ENCODE assay signal across 2 cellular contexts in genomic region chr10:62818426-62819011, GRCh38.
TF ChIP-seq lines count a peak whose summit lies in the region.

No MANE protein-coding gene starts in this region.

TF ChIP-seq in GM12878, 131 proteins besides CTCF, POLR2A, EP300 and RAD21 (continues in another document):
- TF ChIP-seq ZNF24 (IDR thresholded peaks at IDR 0.05) (0 out of 2 replicates have a peak, but pooled peaks have one; percentile 26), POU2F2 (IDR thresholded peaks at IDR 0.05; ENCODE audit: borderline replicate concordance, low read depth, low read length) (peak; percentile 94; the same call in 2 of the 3 replicates), ZNF687 (IDR thresholded peaks at IDR 0.05) (peak; percentile 83), EGR1 (IDR thresholded peaks at IDR 0.05; ENCODE audit: borderline replicate concordance in 1 of 2, low read depth in 2 of 2, low read length in 2 of 2) (peak in 1 of 2 experiments; percentile 81; a peak in 2 of 3 replicates), LARP7 (IDR thresholded peaks at IDR 0.05) (peak; percentile 51), MAX (IDR thresholded peaks at IDR 0.05; ENCODE audit: low read depth, low read length) (peak; percentile 82; the same call in 1 of the 2 replicates), DPF2 (IDR thresholded peaks at IDR 0.05) (peak; percentile 58; the same call in 1 of the 2 replicates), GABPA (IDR thresholded peaks at IDR 0.05; ENCODE audit: low read depth) (no peak), YY1 (IDR thresholded peaks at IDR 0.05; ENCODE audit: low read depth, low read length) (0 out of 2 replicates have a peak, but pooled peaks have one; percentile 2), ASH2L (IDR thresholded peaks at IDR 0.05; ENCODE audit: borderline replicate concordance, low read depth) (no peak), RB1 (IDR thresholded peaks at IDR 0.05; ENCODE audit: borderline replicate concordance) (peak; percentile 39; the same call in 1 of the 2 replicates), HDAC6 (IDR thresholded peaks at IDR 0.05; ENCODE audit: unreplicated experiment) (peak; percentile 35), PAX5 (IDR thresholded peaks at IDR 0.05; ENCODE audit: borderline replicate concordance, low read depth, low read length) (no peak), RBBP5 (conservative IDR thresholded peaks at IDR 0.05) (no peak), ZNF217 (IDR thresholded peaks at IDR 0.05) (peak; percentile 40; the same call in 1 of the 2 replicates), CREM (IDR thresholded peaks at IDR 0.05; ENCODE audit: low read depth) (0 out of 2 replicates have a peak, but pooled peaks have one; percentile 15), GATAD2B (conservative IDR thresholded peaks at IDR 0.05; ENCODE audit: low read depth) (peak; percentile 60; the same call in 1 of the 2 replicates), HDAC2 (IDR thresholded peaks at IDR 0.05) (0 out of 2 replicates have a peak, but pooled peaks have one; percentile 72), TCF12 (IDR thresholded peaks at IDR 0.05; ENCODE audit: low read depth, low read length) (0 out of 2 replicates have a peak, but pooled peaks have one; percentile 16), E2F8 (IDR thresholded peaks at IDR 0.05; ENCODE audit: low read depth, partially characterized antibody) (no peak), BHLHE40 (IDR thresholded peaks at IDR 0.05; ENCODE audit: borderline replicate concordance in 1 of 2, low read depth in 2 of 2, low read length in 1 of 2) (peak; percentile 25 to 81; a peak in 2 of 4 replicates), NKRF (conservative IDR thresholded peaks at IDR 0.05) (0 out of 2 replicates have a peak, but pooled peaks have one; percentile 38)

TF ChIP-seq in HepG2, 621 proteins besides CTCF, POLR2A, EP300 and RAD21:
- TF ChIP-seq SATB2 (CRISPR knock-in tag; IDR thresholded peaks at IDR 0.05) (no peak), HOXA5 (CRISPR knock-in tag; IDR thresholded peaks at IDR 0.05) (no peak), ZNF12 (CRISPR knock-in tag; IDR thresholded peaks at IDR 0.05) (no peak), TMF1 (CRISPR knock-in tag; IDR thresholded peaks at IDR 0.05; ENCODE audit: low read depth) (no peak)
TF ChIP-seq in HepG2: peak in this region for 0.
